Comparison of ENCODE assay signal across 33 cellular contexts in genomic region chr11:17672469-17672868, GRCh38. TPM values are rescaled to one million over a fixed set of nuclear protein-coding genes. Genes with fewer than 3 reads are reported as not detected.
"Had no signal": no experiment of that assay in that cellular context is flagged by ENCODE, and none has a peak within 500 bp of the region (broad histone marks: within the 10 kb centered on the region; RNA-seq: fewer than 3 reads in every experiment).

No MANE protein-coding gene starts in this region.

- ATAC-seq: activated CD4-positive, alpha-beta T cell treated with anti-CD3 and anti-CD28 coated beads for 36 hours; activated CD4-positive, CD25-positive, alpha-beta regulatory T cell treated with anti-CD3 and anti-CD28 coated beads, Interleukin-2, amount 50 U/mL, for 24 hours; activated CD8-positive, alpha-beta memory T cell treated with anti-CD3 and anti-CD28 coated beads, Interleukin-2, amount 10 ng/mL, durations not matched to agents 7 days and 5 days; activated CD8-positive, alpha-beta T cell treated with anti-CD3 and anti-CD28 coated beads, Interleukin-2, amount 10 ng/mL, durations not matched to agents 7 days and 5 days; activated naive CD8-positive, alpha-beta T cell treated with anti-CD3 and anti-CD28 coated beads, Interleukin-2, amount 50 U/mL, for 24 hours; WTC11 had no signal

- DNase-seq: activated CD4-positive, alpha-beta memory T cell treated with anti-CD3 and anti-CD28 coated beads, Interleukin-2, amount 10 ng/mL, durations not matched to agents 7 days and 5 days; activated CD4-positive, alpha-beta T cell treated with anti-CD3 and anti-CD28 coated beads for 1 hour; activated CD4-positive, alpha-beta T cell treated with anti-CD3 and anti-CD28 coated beads for 36 hours; activated CD4-positive, alpha-beta T cell treated with anti-CD3 and anti-CD28 coated beads, Interleukin-2, amount 10 ng/mL, durations not matched to agents 7 days and 5 days; activated CD4-positive, alpha-beta T cell treated with anti-CD3 and anti-CD28 coated beads, Interleukin-2, amount 50 U/mL, for 48 hours; activated CD4-positive, CD25-positive, alpha-beta regulatory T cell; activated CD8-positive, alpha-beta memory T cell treated with anti-CD3 and anti-CD28 coated beads for 24 hours; activated CD8-positive, alpha-beta memory T cell treated with anti-CD3 and anti-CD28 coated beads, Interleukin-2, amount 10 ng/mL, durations not matched to agents 7 days and 5 days; activated CD8-positive, alpha-beta memory T cell treated with anti-CD3 and anti-CD28 coated beads, Interleukin-2, amount 50 U/mL, for 48 hours; activated CD8-positive, alpha-beta T cell treated with anti-CD3 and anti-CD28 coated beads, Interleukin-2, amount 10 ng/mL, durations not matched to agents 7 days and 5 days; activated effector memory CD4-positive, alpha-beta T cell treated with Interleukin-2 at 50 U/mL for 16 hours; activated gamma-delta T cell; activated naive CD4-positive, alpha-beta T cell treated with anti-CD3 and anti-CD28 coated beads, Interleukin-2, amount 10 ng/mL, durations not matched to agents 7 days and 5 days; activated naive CD4-positive, alpha-beta T cell treated with Interleukin-2 at 50 U/mL for 16 hours; activated naive CD8-positive, alpha-beta T cell treated with anti-CD3 and anti-CD28 coated beads, Interleukin-2, amount 10 ng/mL, durations not matched to agents 7 days and 5 days; activated naive CD8-positive, alpha-beta T cell treated with anti-CD3 and anti-CD28 coated beads, Interleukin-2, amount 50 U/mL, for 24 hours; activated T-cell treated with anti-CD3 and anti-CD28 coated beads, Interleukin-2, amount 50 U/mL, for 24 hours; activated T-cell treated with anti-CD3 and anti-CD28 coated beads, Interleukin-2, amount 50 U/mL, for 48 hours; amygdala; anterior cingulate cortex; central memory CD4-positive, alpha-beta T cell; T-helper 1 cell; T-helper 2 cell; T-helper 9 cell; WERI-Rb-1 had no signal

- H3K4me1 ChIP-seq: ascending aorta had no signal

- H3K4me3 ChIP-seq: ascending aorta had no signal

- H3K36me3 ChIP-seq: ascending aorta, WERI-Rb-1 had no signal

- FAIRE-seq: TTC549 had no signal

- H3K27me3 ChIP-seq: ascending aorta had no signal

- H3K27ac ChIP-seq: ascending aorta, WERI-Rb-1 had no signal

RNA-seq across cellular contexts. Expression of gene MYOD1, which starts 46.9 kb away (rescaled TPM):
- total RNA-seq: activated CD4-positive, alpha-beta memory T cell treated with anti-CD3 and anti-CD28 coated beads, Interleukin-2, amount 10 ng/mL, durations not matched to agents 7 days and 5 days; activated CD4-positive, alpha-beta T cell treated with anti-CD3 and anti-CD28 coated beads for 36 hours; activated CD4-positive, alpha-beta T cell treated with anti-CD3 and anti-CD28 coated beads, Interleukin-2, amount 10 ng/mL, durations not matched to agents 7 days and 5 days; activated CD8-positive, alpha-beta memory T cell treated with anti-CD3 and anti-CD28 coated beads, Interleukin-2, amount 10 ng/mL, durations not matched to agents 7 days and 5 days; activated CD8-positive, alpha-beta T cell treated with anti-CD3 and anti-CD28 coated beads, Interleukin-2, amount 10 ng/mL, durations not matched to agents 7 days and 5 days; activated naive CD8-positive, alpha-beta T cell treated with anti-CD3 and anti-CD28 coated beads, Interleukin-2, amount 10 ng/mL, durations not matched to agents 7 days and 5 days; activated T-helper 2 cell treated with anti-CD3 and anti-CD28 coated beads, Interferon-gamma antibody, Interleukin-2, Interleukin-4, amounts not matched to agents 10 μg/mL and 5 μg/mL and 100 μg/mL, durations not matched to agents 14 hours and 24 hours and 36 hours; ascending aorta; cardiac septum; cerebellum; WTC11 had no signal
- polyA plus RNA-seq: adipose tissue had no signal
